Comparison of ENCODE assay signal across 24 cellular contexts in genomic region chr3:37032961-37033360, GRCh38. TPM values are rescaled to one million over a fixed set of nuclear protein-coding genes. Genes with fewer than 3 reads are reported as not detected.
DNase-seq lines count a peak whose midpoint lies in the region; ATAC-seq and TF ChIP-seq lines count a peak whose summit lies in the region.
"Had no signal": no experiment of that assay in that cellular context is flagged by ENCODE, and none has a peak within 500 bp of the region (broad histone marks: within the 10 kb centered on the region; RNA-seq: fewer than 3 reads in every experiment).

No MANE protein-coding gene starts in this region.

- TF ChIP-seq POLR2A in gastroesophageal sphincter (IDR thresholded peaks at IDR 0.05) (no peak), testis (IDR thresholded peaks at IDR 0.05) (no peak)

- 20 to 71% methylated on average over 9 to 10 of the region's 10 CpGs for WGBS in gastroesophageal sphincter (ENCODE audit: low coverage in 1 of 2), 2 donors
- 48 to 69% methylated on average over 10 of the region's 10 CpGs for WGBS in testis, 2 donors

- TF ChIP-seq CTCF in ascending aorta (IDR thresholded peaks at IDR 0.05) (no peak), gastroesophageal sphincter (IDR thresholded peaks at IDR 0.05) (no peak), testis (IDR thresholded peaks at IDR 0.05) (no peak), MM.1S (IDR thresholded peaks at IDR 0.05; ENCODE audit: low read length) (no peak)

- no peak overlapping the region for H2AFZ ChIP-seq in MM.1S (ENCODE audit: low read length)
- H2AFZ ChIP-seq: hepatocyte had no signal

- intact Hi-C loops in ascending aorta (cut with DNase I) = loop anchor here (2.0 kb wide), 1 partner anchor 44 kb away; no protein-coding TSS in a partner anchor
- intact Hi-C loops in testis (cut with DNase I; ENCODE audit: low total_unique reads) = no loop called here

- peaks cover 9 to 27% of the 10 kb centered on the region in 2 donors for H3K4me1 ChIP-seq in ascending aorta
- H3K4me1 ChIP-seq in gastroesophageal sphincter = peaks cover 0 to 45% (median 0%) of the 10 kb centered on the region in 3 donors
- peaks cover 39% of the 10 kb centered on the region for H3K4me1 ChIP-seq in testis
- no peaks in the 10 kb centered on the region for H3K4me1 ChIP-seq in MM.1S (ENCODE audit: low read length)
- H3K4me1 ChIP-seq: Peyer's patch had no signal

- ATAC-seq in gastroesophageal sphincter = peak; percentile 36
- ATAC-seq: activated CD4-positive, CD25-positive, alpha-beta regulatory T cell treated with anti-CD3 and anti-CD28 coated beads, Interleukin-2, amount 50 U/mL, for 24 hours; activated T-helper 17 cell treated with anti-CD3 and anti-CD28 coated beads, Interleukin-2, amount 50 U/mL, for 72 hours; CD8-positive, alpha-beta T cell; HepG2; natural killer cell; psoas muscle had no signal

- no peaks in the 10 kb centered on the region for H3F3A ChIP-seq in MM.1S (ENCODE audit: insufficient read depth, low read length)

- no peak for TF ChIP-seq EP300 in gastroesophageal sphincter (IDR thresholded peaks at IDR 0.05)

- no peaks in the 10 kb centered on the region for H4K20me1 ChIP-seq in MM.1S (ENCODE audit: insufficient read depth, low read length)

- no peaks in the 10 kb centered on the region for H3K9me2 ChIP-seq in MM.1S (replicated peaks; ENCODE audit: insufficient read depth, low read length)

- H3K27me3 ChIP-seq in ascending aorta (no peaks in the 10 kb centered on the region), gastroesophageal sphincter (no peaks in the 10 kb centered on the region), testis (no peaks in the 10 kb centered on the region), MM.1S (replicated peaks; ENCODE audit: insufficient read depth, low read length) (no peaks in the 10 kb centered on the region)
- H3K27me3 ChIP-seq: hepatocyte, Peyer's patch had no signal

- H3K4me2 ChIP-seq in MM.1S (ENCODE audit: low read depth, low read length) = no peak overlapping the region
- H3K4me2 ChIP-seq: hepatocyte had no signal

- H3K79me2 ChIP-seq in MM.1S (ENCODE audit: low read length) = no peaks in the 10 kb centered on the region
- H3K79me2 ChIP-seq: hepatocyte had no signal

- peak overlapping the region; percentile 56 to 64 for H3K27ac ChIP-seq in ascending aorta
- H3K27ac ChIP-seq in gastroesophageal sphincter = peak overlapping the region in 3 of 4 donors; percentile 49 to 56 (median 54)
- H3K27ac ChIP-seq in testis = peak overlapping the region; percentile 40 to 79
- no peak overlapping the region for H3K27ac ChIP-seq in MM.1S (ENCODE audit: low read length)
- H3K27ac ChIP-seq: hepatocyte, psoas muscle, SK-N-MC had no signal

- DNase-seq in ascending aorta (ENCODE audit: low spot score in 2 of 2) (no peak), occipital lobe (lab: John Stamatoyannopoulos, UW) (peak; percentile 19), testis (peak; percentile 39), foreskin melanocyte (no peak), MM.1S (no peak), NCI-H748 (lab: John Stamatoyannopoulos, UW; ENCODE audit: unreplicated experiment) (no peak), NCI-H524 (lab: John Stamatoyannopoulos, UW) (no peak)
- DNase-seq: activated naive CD8-positive, alpha-beta T cell treated with anti-CD3 and anti-CD28 coated beads, Interleukin-2, amount 10 ng/mL, durations not matched to agents 7 days and 5 days; CD8-positive, alpha-beta T cell; DMS53; effector CD8-positive, alpha-beta T cell; natural killer cell; NCI-H1436 treated with DMSO at 0.1 percent for 48 hours; NCI-H2171 treated with DMSO at 0.1 percent for 48 hours; Peyer's patch; stimulated activated CD4-positive, alpha-beta T cell treated with anti-CD3 and anti-CD28 coated beads, Interleukin-12 subunit alpha, Interleukin-12 subunit beta, amount 100 ng/mL, for 4 hours; T-helper 9 cell had no signal

- peak overlapping the region in 1 of 2 donors; percentile 36 for H3K4me3 ChIP-seq in ascending aorta
- H3K4me3 ChIP-seq in gastroesophageal sphincter = no peak overlapping the region
- no peak overlapping the region for H3K4me3 ChIP-seq in testis
- no peak overlapping the region for H3K4me3 ChIP-seq in MM.1S (ENCODE audit: low read length)
- H3K4me3 ChIP-seq: hepatocyte, Peyer's patch, psoas muscle, SK-N-MC had no signal

- no peak overlapping the region for H3K9ac ChIP-seq in MM.1S (ENCODE audit: low read length)

- H3K9me3 ChIP-seq in ascending aorta (peaks cover 0 to 12% of the 10 kb centered on the region in 2 donors), gastroesophageal sphincter (peaks cover 0 to 8% (median 0%) of the 10 kb centered on the region in 3 donors), testis (no peaks in the 10 kb centered on the region), MM.1S (replicated peaks; ENCODE audit: insufficient read depth, low read length) (no peaks in the 10 kb centered on the region)
- H3K9me3 ChIP-seq: Peyer's patch had no signal

- peaks cover 5 to 21% of the 10 kb centered on the region in 2 donors for H3K36me3 ChIP-seq in ascending aorta
- H3K36me3 ChIP-seq in gastroesophageal sphincter = peaks cover 0 to 97% of the 10 kb centered on the region in 2 donors
- H3K36me3 ChIP-seq in testis (ENCODE audit: low read depth, missing control alignments) = no peaks in the 10 kb centered on the region
- H3K36me3 ChIP-seq in MM.1S (replicated peaks; ENCODE audit: insufficient read depth, low read length) = peaks cover 4% of the 10 kb centered on the region

RNA-seq across cellular contexts. Expression of gene MLH1, which starts 39.6 kb away (rescaled TPM):
- total RNA-seq in ascending aorta = 18.0 TPM
- 10 to 100 TPM; 30.7 to 39.1 (median 33.5) TPM for total RNA-seq in gastroesophageal sphincter
- 44.5 TPM for total RNA-seq in occipital lobe
- total RNA-seq in testis = 10 to 100 TPM; 57.1 to 90.2 TPM
- polyA plus RNA-seq in testis (ENCODE audit: insufficient read depth, low read depth, low replicate concordance) = 64.4 TPM

RNA-seq across cellular contexts. Expression of gene EPM2AIP1, which starts 40.0 kb away (rescaled TPM):
- total RNA-seq in ascending aorta = 1.9 TPM
- total RNA-seq in gastroesophageal sphincter = 10 to 100 TPM in 2 of 4 donors, 1 to 10 TPM in 2; 7.6 to 20.2 (median 13.5) TPM
- 61.0 TPM for total RNA-seq in occipital lobe
- total RNA-seq in testis = 10 to 100 TPM; 17.4 to 23.5 TPM
- polyA plus RNA-seq in testis (ENCODE audit: insufficient read depth, low read depth, low replicate concordance) = 13.1 TPM

Comparison
In these comparisons a context has a peak if more than half of its experiments do, and no peak if none do; other contexts are left out.
1. DNase-seq: peak in occipital lobe (single experiment) and testis (single experiment); none in ascending aorta (0 of 2), foreskin melanocyte (single experiment), MM.1S (single experiment), NCI-H748 (single experiment) and NCI-H524 (0 of 2).